In genomic region chr9:126295082-126295477, GRCh38 we compare ENCODE assay signal across 22 cellular contexts. TPM values are rescaled to one million over a fixed set of nuclear protein-coding genes. Genes with fewer than 3 reads are reported as not detected.
"Had no signal": no experiment of that assay in that cellular context is flagged by ENCODE, and none has a peak within 500 bp of the region (broad histone marks: within the 10 kb centered on the region; RNA-seq: fewer than 3 reads in every experiment).

No MANE protein-coding gene starts in this region.

- H3K27ac Mint-ChIP-seq: IgD-negative memory B cell, T-cell had no signal

- H3K27ac ChIP-seq: HL-60, PC-9, Peyer's patch had no signal

- H3K9me3 ChIP-seq: Peyer's patch, SK-N-SH had no signal

- H2AFZ ChIP-seq: PC-9 had no signal

- H3K4me3 ChIP-seq: K562, PC-9, Peyer's patch had no signal

- H3K4me3 Mint-ChIP-seq: IgD-negative memory B cell, T-cell had no signal

- H3K36me3 ChIP-seq: Peyer's patch had no signal

- ATAC-seq: K562, T-cell had no signal

- H3K9me3 Mint-ChIP-seq: IgD-negative memory B cell, T-cell had no signal

- H3K9ac ChIP-seq: SK-N-SH had no signal

- H3K4me1 Mint-ChIP-seq: IgD-negative memory B cell, T-cell had no signal

- H3K4me1 ChIP-seq: Peyer's patch had no signal

- H3K4me2 ChIP-seq: PC-9, SK-N-SH had no signal

- H3K36me3 Mint-ChIP-seq: IgD-negative memory B cell, T-cell had no signal

- H3K27me3 ChIP-seq: Peyer's patch had no signal

- DNase-seq: NCI-H1092 treated with DMSO at 0.1 percent for 48 hours; NCI-H1436; NCI-H187; NCI-H2029; NCI-H2081 treated with DMSO at 0.1 percent for 48 hours; NCI-H2171 treated with DMSO at 0.1 percent for 48 hours; NCI-H345; NCI-H446 treated with DMSO at 0.1 percent for 48 hours; NCI-H510A treated with DMSO at 0.1 percent for 48 hours; NCI-H526; NCI-H82; NK-92 treated with Interleukin-12 subunit alpha and Interleukin-12 subunit beta, amount 100 ng/mL, for 24 hours; OCI-M1; PC-9; Peyer's patch; Right ventricle myocardium superior; SK-N-SH; SW 1271; T-cell had no signal

RNA-seq across cellular contexts. Expression of gene MVB12B, which starts 31.5 kb away (rescaled TPM):
- total RNA-seq: K562 had no signal
- polyA plus RNA-seq: K562 had no signal
